Comparison of ENCODE assay signal across 8 cellular contexts in genomic region chr1:156456625-156457465, GRCh38. TPM values are rescaled to one million over a fixed set of nuclear protein-coding genes. Genes with fewer than 3 reads are reported as not detected.
DNase-seq lines count a peak whose midpoint lies in the region; ATAC-seq and TF ChIP-seq lines count a peak whose summit lies in the region.

No MANE protein-coding gene starts in this region.

- 0 to 1% (median 0%) methylated on average over 12 to 59 of the region's 59 CpGs for WGBS in adrenal gland, 4 donors
- 0 to 1% (median 0%) methylated on average over 25 to 59 of the region's 59 CpGs for WGBS in heart left ventricle, 4 donors
- WGBS in trophoblast cell (ENCODE audit: extremely low coverage, insufficient coverage, insufficient read length), result no CpG with 5 or more reads among the region's 59 CpGs
- 0% methylated on average over 53 of the region's 59 CpGs; no CpG with 5 or more reads in 1 of the 2 donors for WGBS in transverse colon (ENCODE audit: low coverage in 1 of 2), 2 donors

- H3K4me3 ChIP-seq in adrenal gland, result peak overlapping the region in 3 of 4 donors; percentile 12 to 73 (median 57)
- H3K4me3 ChIP-seq in heart left ventricle, result peak overlapping the region; percentile 42 to 73 (median 62)
- H3K4me3 ChIP-seq in trophoblast cell (ENCODE audit: low read depth, low read length), result peak overlapping the region; percentile 71
- H3K4me3 ChIP-seq in transverse colon, result peak overlapping the region; percentile 30 to 56 (median 44)

- TF ChIP-seq POLR2A in adrenal gland (IDR thresholded peaks at IDR 0.05) (peak; percentile 91 to 95), heart left ventricle (IDR thresholded peaks at IDR 0.05) (peak; percentile 35 to 71), transverse colon (IDR thresholded peaks at IDR 0.05) (peak; percentile 92)

- H2BK5ac ChIP-seq in trophoblast cell (ENCODE audit: low read depth, low read length, poor library complexity), result peak overlapping the region; percentile 49

- peak overlapping the region; percentile 54 for H2BK120ac ChIP-seq in trophoblast cell (ENCODE audit: insufficient read depth, low read length, poor library complexity)

- H3K18ac ChIP-seq in trophoblast cell (ENCODE audit: low read length), result peak overlapping the region; percentile 2

- peak overlapping the region; percentile 31 for H3K14ac ChIP-seq in trophoblast cell (ENCODE audit: low read length)

- no peak overlapping the region for H2BK12ac ChIP-seq in trophoblast cell (ENCODE audit: low read length)

- peak overlapping the region; percentile 9 for H2AFZ ChIP-seq in trophoblast cell (ENCODE audit: insufficient read depth, low read length, poor library complexity)

- TF ChIP-seq EP300 in transverse colon (IDR thresholded peaks at IDR 0.05; ENCODE audit: low read depth), result peak; percentile 97

- H3K4ac ChIP-seq in trophoblast cell (ENCODE audit: low read depth, low read length), result peak overlapping the region; percentile 7

- H3K36me3 ChIP-seq in adrenal gland (replicated peaks in 1 of 2) (no peaks in the 10 kb centered on the region), heart left ventricle (no peaks in the 10 kb centered on the region), trophoblast cell (ENCODE audit: control insufficient read depth in 1 of 2, insufficient read depth in 2 of 2, low read length in 2 of 2) (no peaks in the 10 kb centered on the region), transverse colon (no peaks in the 10 kb centered on the region)

- ATAC-seq in HG02852 (IDR thresholded peaks at IDR 0.05; ENCODE audit: unreplicated experiment), result peak; percentile 73
- ATAC-seq in heart left ventricle, result peak; percentile 94 to 96 (median 95)

- H3K9ac ChIP-seq in trophoblast cell (ENCODE audit: low read length), result peak overlapping the region; percentile 70

- TF ChIP-seq CTCF in GM13976 (IDR thresholded peaks at IDR 0.05; ENCODE audit: borderline replicate concordance, control extremely low read depth, extremely low read depth, insufficient read depth, missing control alignments) (no peak), adrenal gland (IDR thresholded peaks at IDR 0.05) (no peak), heart left ventricle (IDR thresholded peaks at IDR 0.05) (no peak), transverse colon (IDR thresholded peaks at IDR 0.05) (peak in 1 of 5 experiments; percentile 16)

- H3K79me2 ChIP-seq in trophoblast cell (ENCODE audit: control insufficient read depth, insufficient read depth, low read length, poor library complexity), result peaks cover 4% of the 10 kb centered on the region

- H3K79me1 ChIP-seq in trophoblast cell (ENCODE audit: low read length), result peaks cover 5% of the 10 kb centered on the region

- H3K27ac ChIP-seq in adrenal gland (peak overlapping the region; percentile 94 to 100 (median 99)), heart left ventricle (peak overlapping the region; percentile 98 to 100 (median 98)), trophoblast cell (ENCODE audit: low read depth, low read length) (peak overlapping the region; percentile 91), transverse colon (peak overlapping the region; percentile 94 to 99 (median 97))

- intact Hi-C loops in adrenal gland (cut with DNase I), result loop anchor here in 1 of 2 donors (5.0 kb wide), 1 partner anchor 45 kb away; the partner anchor contains the start of gene MEF2D
- intact Hi-C loops in heart left ventricle (cut with DNase I), result loop anchor here in 9 of 10 donors (1.0 to 5.0 kb wide), 13 partner anchors 44 to 205 kb away; partner anchors contain the start of genes MEF2D (in 6 of the 9), GPATCH4 (in 1 of the 9) and NAXE (in 1 of the 9)
- intact Hi-C loops in transverse colon (cut with DNase I; ENCODE audit: low total_unique reads), result loop anchor here (2.0 kb wide), 1 partner anchor 48 kb away; no protein-coding TSS in a partner anchor

- H3K23ac ChIP-seq in trophoblast cell (ENCODE audit: low read length), result no peak overlapping the region

- no peaks in the 10 kb centered on the region for H3K27me3 ChIP-seq in adrenal gland
- H3K27me3 ChIP-seq in heart left ventricle, result no peaks in the 10 kb centered on the region
- no peaks in the 10 kb centered on the region for H3K27me3 ChIP-seq in trophoblast cell (ENCODE audit: insufficient read depth, low read length)
- H3K27me3 ChIP-seq in transverse colon, result no peaks in the 10 kb centered on the region

- peak overlapping the region; percentile 83 for H3K4me2 ChIP-seq in trophoblast cell (ENCODE audit: low read length)

- peak overlapping the region; percentile 48 for H4K91ac ChIP-seq in trophoblast cell (ENCODE audit: low read depth, low read length)

- peaks cover 11 to 14% of the 10 kb centered on the region in 2 donors for H3K4me1 ChIP-seq in adrenal gland (replicated peaks in 1 of 2)
- peaks cover 0 to 30% (median 6%) of the 10 kb centered on the region in 12 donors for H3K4me1 ChIP-seq in heart left ventricle
- no peaks in the 10 kb centered on the region for H3K4me1 ChIP-seq in trophoblast cell (ENCODE audit: control insufficient read depth in 1 of 2, insufficient read depth in 2 of 2, low read length in 2 of 2)
- peaks cover 0 to 22% (median 14%) of the 10 kb centered on the region in 4 donors for H3K4me1 ChIP-seq in transverse colon

- in situ Hi-C loops in GM13976 (cut with MboI; ENCODE audit: low sequenced_read_pairs, unreplicated experiment) (loop anchor here (5.0 kb wide), 1 partner anchor 150 kb away; no protein-coding TSS in a partner anchor), transverse colon (cut with MboI; ENCODE audit: low pct_ligation_motif_present in 1 of 4, low pct_unique_long_range_greater_than_20kb in 1 of 4, low sequenced_read_pairs in 3 of 4) (loop anchor here in 2 of 4 donors (5.0 to 10.0 kb wide), 2 partner anchors 45 to 148 kb away; partner anchors contain the start of genes GPATCH4 (in 1 of the 2) and MEF2D (in 1 of the 2))

- no peaks in the 10 kb centered on the region for H3K9me3 ChIP-seq in adrenal gland (replicated peaks in 1 of 3)
- no peaks in the 10 kb centered on the region for H3K9me3 ChIP-seq in heart left ventricle
- no peaks in the 10 kb centered on the region for H3K9me3 ChIP-seq in trophoblast cell (ENCODE audit: insufficient read depth, low read depth, low read length)
- H3K9me3 ChIP-seq in transverse colon, result no peaks in the 10 kb centered on the region

- H4K12ac ChIP-seq in trophoblast cell (ENCODE audit: low read depth, low read length), result peak overlapping the region; percentile 23

- DNase-seq in GM13976 (ENCODE audit: low spot score) (peak; percentile 97), NCI-H1436 treated with DMSO at 0.1 percent for 48 hours (lab: John Stamatoyannopoulos, UW) (peak; percentile 91), T follicular helper cell (ENCODE audit: low read depth) (peak; percentile 97), adrenal gland (peak; percentile 98 to 100 (median 99)), heart left ventricle (peak; percentile 97 to 99 (median 98)), trophoblast cell (peak; percentile 99 to 100), transverse colon (peak; percentile 99)

- H2AK5ac ChIP-seq in trophoblast cell (ENCODE audit: low read length), result no peak overlapping the region

- H4K8ac ChIP-seq in trophoblast cell (ENCODE audit: low read depth, low read length), result peak overlapping the region; percentile 43

RNA-seq across cellular contexts. Expression of gene MEF2D, which starts 43.7 kb away (rescaled TPM):
- 10 to 100 TPM; 28.1 to 89.9 (median 74.6) TPM for total RNA-seq in adrenal gland
- polyA plus RNA-seq in adrenal gland, result 10 to 100 TPM; 29.1 to 37.4 (median 35.3) TPM
- total RNA-seq in heart left ventricle, result 100 to 1,000 TPM in 3 of 9 donors, 10 to 100 TPM in 6; 75.0 to 203 (median 93.2) TPM
- polyA plus RNA-seq in heart left ventricle, result 10 to 100 TPM; 40.5 to 68.8 TPM
- polyA plus RNA-seq in trophoblast cell (2013), result 10.5 and 10.7 TPM in 2 replicates
- total RNA-seq in transverse colon, result 100 to 1,000 TPM in 1 of 4 donors, 10 to 100 TPM in 3; 26.1 to 200 (median 85.7) TPM

Comparison
In these comparisons a context has a peak if more than half of its experiments do, and no peak if none do; other contexts are left out.
1. Peak in every context shown above with its lines: DNase-seq, ATAC-seq, H3K4me3 ChIP-seq and H3K27ac ChIP-seq.